In the genomic region with DNA sequence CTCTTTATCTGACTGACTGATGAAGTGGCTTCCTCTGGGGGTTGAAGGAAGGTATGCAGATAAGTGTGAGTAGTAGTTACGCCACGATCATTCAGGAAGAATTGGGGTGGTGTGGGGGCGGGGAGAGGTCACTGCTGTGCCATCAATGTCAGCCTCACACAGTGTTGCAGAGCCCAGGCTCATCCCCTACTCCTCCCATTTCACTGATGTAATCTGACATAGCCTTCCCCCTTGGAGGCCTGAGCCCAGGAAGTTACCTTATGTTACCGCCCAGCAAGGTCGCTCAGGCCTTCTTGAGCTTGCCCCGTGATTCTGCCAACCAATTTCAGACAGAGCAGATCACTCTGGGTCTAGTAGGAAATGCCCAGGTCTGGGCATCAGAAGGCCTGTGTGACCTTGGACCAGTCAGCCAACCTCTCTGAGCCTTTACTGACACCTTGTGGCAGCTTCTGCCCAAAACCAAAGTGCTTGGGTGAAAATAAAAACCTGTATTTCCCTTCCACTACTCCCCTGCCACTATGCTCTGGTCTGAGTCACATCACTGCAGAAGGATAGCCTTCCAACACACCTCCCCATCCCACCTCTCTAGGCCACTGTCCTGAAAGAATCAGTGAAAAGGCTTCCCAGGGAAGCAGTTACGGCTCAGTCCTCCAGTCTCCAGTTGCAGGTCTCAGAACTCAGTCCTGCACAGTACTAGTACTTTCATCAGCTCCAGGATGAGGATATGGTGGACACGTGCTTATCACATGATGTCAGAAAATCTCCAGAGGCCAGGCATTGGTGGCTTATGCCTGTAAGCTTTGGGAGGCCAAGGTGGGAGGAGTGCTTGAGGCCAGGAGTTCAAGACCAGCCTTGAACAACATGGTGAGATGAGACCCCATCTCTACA, we compare ENCODE assay signal across 10 cellular contexts. TPM values are rescaled to one million over a fixed set of nuclear protein-coding genes. Genes with fewer than 3 reads are reported as not detected.
DNase-seq lines count a peak whose midpoint lies in the region; ATAC-seq and TF ChIP-seq lines count a peak whose summit lies in the region.
"Had no signal": no experiment of that assay in that cellular context is flagged by ENCODE, and none has a peak within 500 bp of the region (broad histone marks: within the 10 kb centered on the region; RNA-seq: fewer than 3 reads in every experiment).

No MANE protein-coding gene starts in this region.

- H3K4me1 ChIP-seq in fibroblast of lung (ENCODE audit: control insufficient read depth, extremely low read depth, insufficient read depth, low read length) = no peaks in the 10 kb centered on the region
- H3K4me1 ChIP-seq: Peyer's patch had no signal

- H2AFZ ChIP-seq in fibroblast of lung (ENCODE audit: low read length) = no peak overlapping the region

- no peaks in the 10 kb centered on the region for H3K79me2 ChIP-seq in fibroblast of lung (ENCODE audit: control insufficient read depth, insufficient read depth, low read length)

- H3K27ac ChIP-seq in fibroblast of lung (ENCODE audit: insufficient read depth, low read length) = no peak overlapping the region
- H3K27ac ChIP-seq: Peyer's patch had no signal

- H3K4me2 ChIP-seq in fibroblast of lung (ENCODE audit: extremely low read depth, insufficient read depth, low read length) = no peak overlapping the region

- H3K36me3 ChIP-seq in fibroblast of lung (ENCODE audit: control insufficient read depth, insufficient read depth, low read length) = no peaks in the 10 kb centered on the region
- H3K36me3 ChIP-seq: Peyer's patch had no signal

- no peak overlapping the region for H3K4me3 ChIP-seq in fibroblast of lung (replicated peaks in 1 of 4; ENCODE audit: control extremely low read depth in 1 of 4, insufficient read depth in 1 of 4, low read depth in 3 of 4, low read length in 4 of 4)
- H3K4me3 ChIP-seq: Peyer's patch had no signal

- ATAC-seq in GM18867 (IDR thresholded peaks at IDR 0.05; ENCODE audit: unreplicated experiment) (no peak), GM21786 (IDR thresholded peaks at IDR 0.05; ENCODE audit: unreplicated experiment) (no peak)

- TF ChIP-seq CTCF in fibroblast of lung (conservative IDR thresholded peaks at IDR 0.05 in 1 of 2, IDR thresholded peaks at IDR 0.05 in 1 of 2; ENCODE audit: low read depth in 1 of 2, low read length in 2 of 2) = peak; percentile 21 to 31

- no peaks in the 10 kb centered on the region for H4K20me1 ChIP-seq in fibroblast of lung (ENCODE audit: control insufficient read depth, extremely low read depth, insufficient read depth, low read length)

- no peak overlapping the region for H3K9ac ChIP-seq in fibroblast of lung (ENCODE audit: insufficient read depth, low read length)

- peaks cover 3% of the 10 kb centered on the region for H3K27me3 ChIP-seq in fibroblast of lung (ENCODE audit: control insufficient read depth, insufficient read depth, low read length)
- H3K27me3 ChIP-seq: Peyer's patch had no signal

- DNase-seq in stimulated activated CD4-positive, alpha-beta T cell treated with anti-CD3 and anti-CD28 coated beads, Interleukin-15, amount 100 ng/mL, for 24 hours = peak; percentile 13
- DNase-seq in stimulated activated CD4-positive, alpha-beta T cell treated with anti-CD3 and anti-CD28 coated beads, Interleukin-4, amount 100 ng/mL, for 1 hour = no peak
- peak; percentile 46 for DNase-seq in RPMI8226
- DNase-seq in fibroblast of lung (ENCODE audit: low read depth in 2 of 2) = peak; percentile 4 to 9
- DNase-seq in NCI-H510A (lab: John Stamatoyannopoulos, UW) = no peak
- DNase-seq in SK-N-DZ (ENCODE audit: low spot score) = no peak
- DNase-seq: amygdala, Peyer's patch had no signal

- no peaks in the 10 kb centered on the region for H3K9me3 ChIP-seq in fibroblast of lung (ENCODE audit: control insufficient read depth, insufficient read depth, low read depth, low read length)
- H3K9me3 ChIP-seq: Peyer's patch had no signal

RNA-seq across cellular contexts. Expression of a gene that starts 28.1 kb away (rescaled TPM):
- total RNA-seq in fibroblast of lung = 1.2 and 1.3 TPM in 2 replicates
- 0.37 and 0.51 TPM in 2 replicates for polyA plus RNA-seq in fibroblast of lung
- 0.65 and 0.74 TPM in 2 replicates for polyA plus RNA-seq in fibroblast of lung (2012)
- 0.74 TPM in 1 of 2 replicates, not detected in the other for polyA minus RNA-seq in fibroblast of lung (ENCODE audit: low replicate concordance)
- polyA plus RNA-seq in SK-N-DZ (2014; cell fraction: cytosol; rRNA removed) = 0.07 and 0.95 TPM in 2 replicates
- polyA plus RNA-seq in SK-N-DZ (2014; cell fraction: nucleus; rRNA removed) = 0.37 and 0.44 TPM in 2 replicates

Comparison
In these comparisons a context has a peak if more than half of its experiments do, and no peak if none do; other contexts are left out.
1. DNase-seq: peak in stimulated activated CD4-positive, alpha-beta T cell treated with anti-CD3 and anti-CD28 coated beads, Interleukin-15, amount 100 ng/mL, for 24 hours (single experiment), RPMI8226 (single experiment) and fibroblast of lung (2 of 2); none in stimulated activated CD4-positive, alpha-beta T cell treated with anti-CD3 and anti-CD28 coated beads, Interleukin-4, amount 100 ng/mL, for 1 hour (single experiment), NCI-H510A (single experiment) and SK-N-DZ (single experiment).